18 cellular contexts compared by ENCODE assay signal in the genomic region with DNA sequence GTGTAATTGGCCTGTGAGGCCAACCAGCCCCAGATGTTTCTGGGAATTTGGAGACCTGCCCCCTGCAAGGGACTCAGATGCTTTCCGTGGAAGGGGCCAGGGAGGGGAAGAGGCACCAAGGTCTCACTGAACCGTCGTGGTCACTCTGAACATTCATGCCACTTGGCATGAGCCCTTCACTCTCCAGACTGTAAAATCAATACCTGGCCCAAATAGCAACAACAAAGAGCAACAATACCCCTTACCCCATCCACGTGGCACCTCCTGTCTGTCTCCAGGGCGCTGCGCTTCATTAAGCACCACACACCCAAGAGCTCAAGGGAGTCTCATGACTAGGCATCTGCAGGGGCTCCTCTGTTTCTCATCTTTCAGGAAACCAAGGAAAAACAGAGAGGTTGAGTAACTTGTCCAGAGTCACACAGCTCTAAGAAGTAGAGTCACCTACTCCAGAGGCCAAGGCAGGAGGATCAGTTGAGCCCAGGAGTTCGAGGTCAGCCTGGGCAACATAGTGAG. TPM values are rescaled to one million over a fixed set of nuclear protein-coding genes. Genes with fewer than 3 reads are reported as not detected.
DNase-seq lines count a peak whose midpoint lies in the region; ATAC-seq, FAIRE-seq and TF ChIP-seq lines count a peak whose summit lies in the region.
"Had no signal": no experiment of that assay in that cellular context is flagged by ENCODE, and none has a peak within 500 bp of the region (broad histone marks: within the 10 kb centered on the region; RNA-seq: fewer than 3 reads in every experiment).

No MANE protein-coding gene starts in this region.

- no peak for TF ChIP-seq RAD21 in K562 (CRISPR knock-in tag; conservative IDR thresholded peaks at IDR 0.05 in 1 of 2, IDR thresholded peaks at IDR 0.05 in 1 of 2)

- H3K9me3 Mint-ChIP-seq in stimulated activated naive CD8-positive, alpha-beta T cell treated with anti-CD3 and anti-CD28 coated beads, Interleukin-15, Interleukin-2, amounts not matched to agents 100 ng/mL and 50 ng/mL, for 24 hours, result peaks cover 3% of the 10 kb centered on the region
- H3K9me3 Mint-ChIP-seq: nephron had no signal

- TF ChIP-seq POLR2A in K562 (conservative IDR thresholded peaks at IDR 0.05), result no peak

- H2AFZ ChIP-seq in K562 (ENCODE audit: low read depth, low read length), result no peak overlapping the region; the same call in 1 of the 2 replicates

- POLR2A ChIA-PET in K562 (lab: Yijun Ruan, JAX), result interaction anchor here (0.6 to 0.9 kb wide), 2 partner anchors 10 to 55 kb away, joined by 3 read pairs; no protein-coding TSS in a partner anchor

- H3K27ac ChIP-seq in K562 (ENCODE audit: extremely low read depth, low read depth, low read length), result no peak overlapping the region
- H3K27ac ChIP-seq: body of pancreas, tibial nerve had no signal

- H3K9me3 ChIP-seq in K562 (replicated peaks; ENCODE audit: control insufficient read depth, insufficient read depth, low read depth, low read length), result peaks cover 9% of the 10 kb centered on the region
- H3K9me3 ChIP-seq: body of pancreas had no signal

- H3K27me3 ChIP-seq in K562 (ENCODE audit: control insufficient read depth in 2 of 2, insufficient read depth in 2 of 2, low read length in 2 of 2), result no peaks in the 10 kb centered on the region
- H3K27me3 ChIP-seq: body of pancreas, tibial nerve had no signal

- no peak overlapping the region for H3K4me3 ChIP-seq in K562
- H3K4me3 ChIP-seq: body of pancreas, tibial nerve had no signal

- WGBS in K562 (ENCODE audit: insufficient coverage, low coverage, missing lambda C conversion rate), result 61% methylated on average over 7 of the region's 7 CpGs

- no peak for DNase-seq in stimulated activated naive CD8-positive, alpha-beta T cell treated with anti-CD3 and anti-CD28 coated beads, Interleukin-15, Interleukin-2, amounts not matched to agents 100 U/mL and 50 U/mL, for 24 hours
- peak; percentile 17 for DNase-seq in NCI-H2029 (lab: John Stamatoyannopoulos, UW)
- DNase-seq in K562 (ENCODE audit: extremely low read depth in 1 of 4, low spot score in 3 of 4), result no peak
- no peak for DNase-seq in COR-L47 (lab: John Stamatoyannopoulos, UW)
- no peak for DNase-seq in amniotic stem cell (lab: John Stamatoyannopoulos, UW)
- no peak for DNase-seq in AG20443 (ENCODE audit: low spot score)
- no peak for DNase-seq in SW480 (ENCODE audit: low spot score)
- DNase-seq: activated CD4-positive, alpha-beta T cell treated with anti-CD3 and anti-CD28 coated beads, Interleukin-2, amount 10 ng/mL, durations not matched to agents 7 days and 5 days; activated gamma-delta T cell; AML-193; body of pancreas; DND-41; KG1; NCI-H187 treated with DMSO at 0.1 percent for 48 hours; T-helper 17 cell had no signal

- CTCF ChIA-PET in K562 (lab: Yijun Ruan, JAX; ENCODE audit: low intra/inter-chr PET ratio), result no interaction called here

- no peak overlapping the region for H3K4me3 Mint-ChIP-seq in stimulated activated naive CD8-positive, alpha-beta T cell treated with anti-CD3 and anti-CD28 coated beads, Interleukin-15, Interleukin-2, amounts not matched to agents 100 ng/mL and 50 ng/mL, for 24 hours
- H3K4me3 Mint-ChIP-seq: activated CD4-positive, alpha-beta T cell treated with anti-CD3 and anti-CD28 coated beads, Interleukin-2, amount 10 ng/mL, durations not matched to agents 7 days and 5 days; nephron; T-helper 17 cell had no signal

- H3K36me3 ChIP-seq in K562 (ENCODE audit: control insufficient read depth, insufficient read depth, low read length), result no peaks in the 10 kb centered on the region
- H3K36me3 ChIP-seq: tibial nerve had no signal

- H3K36me3 Mint-ChIP-seq in stimulated activated naive CD8-positive, alpha-beta T cell treated with anti-CD3 and anti-CD28 coated beads, Interleukin-15, Interleukin-2, amounts not matched to agents 100 ng/mL and 50 ng/mL, for 24 hours (ENCODE audit: low read depth), result no peaks in the 10 kb centered on the region

- TF ChIP-seq EP300 in K562 (IDR thresholded peaks at IDR 0.05; ENCODE audit: low read length), result no peak

- no peaks in the 10 kb centered on the region for H4K20me1 ChIP-seq in K562 (replicated peaks; ENCODE audit: control insufficient read depth, insufficient read depth, low read length)

- intact Hi-C loops in K562 (cut with micrococcal nuclease), result loop anchor here (5.0 to 10.0 kb wide), 2 partner anchors 52 to 76 kb away; partner anchors contain the start of gene SOCS1

- no peak for ATAC-seq in stimulated activated naive CD8-positive, alpha-beta T cell treated with anti-CD3 and anti-CD28 coated beads, Interleukin-15, Interleukin-2, amounts not matched to agents 100 U/mL and 50 U/mL, for 24 hours
- no peak for ATAC-seq in K562
- ATAC-seq: body of pancreas, T-helper 17 cell had no signal

- H3K9ac ChIP-seq in K562 (ENCODE audit: insufficient read depth in 1 of 2, low read depth in 2 of 2, low read length in 2 of 2), result no peak overlapping the region

- peak overlapping the region; percentile 39 for H3K27ac Mint-ChIP-seq in stimulated activated naive CD8-positive, alpha-beta T cell treated with anti-CD3 and anti-CD28 coated beads, Interleukin-15, Interleukin-2, amounts not matched to agents 100 ng/mL and 50 ng/mL, for 24 hours
- H3K27ac Mint-ChIP-seq: activated CD4-positive, alpha-beta T cell treated with anti-CD3 and anti-CD28 coated beads, Interleukin-2, amount 10 ng/mL, durations not matched to agents 7 days and 5 days had no signal

- TF ChIP-seq CTCF in K562 (IDR thresholded peaks at IDR 0.05 in 2 of 3, conservative IDR thresholded peaks at IDR 0.05 in 1 of 3; ENCODE audit: insufficient read depth in 2 of 3, low read depth in 1 of 3, low read length in 3 of 3), result no peak

- H3K4me1 ChIP-seq in K562 (replicated peaks in 1 of 2; ENCODE audit: control insufficient read depth in 2 of 2, insufficient read depth in 2 of 2, low read length in 2 of 2), result peaks cover 39 to 52% of the 10 kb centered on the region in 2 experiments

- in situ Hi-C loops in K562 (cut with MboI), result no loop called here

- BruUV-seq in K562 (replicated peaks; lab: Mats Ljungman, UMichigan), result no TSS peak

- H3K9me1 ChIP-seq in K562 (ENCODE audit: control insufficient read depth, insufficient read depth, low read length), result no peaks in the 10 kb centered on the region

- no peaks in the 10 kb centered on the region for H3K79me2 ChIP-seq in K562 (ENCODE audit: control insufficient read depth, insufficient read depth, low read length)

- no peak for FAIRE-seq in K562 (lab: Jason Lieb, UNC)

- no peaks in the 10 kb centered on the region for H3K27me3 Mint-ChIP-seq in stimulated activated naive CD8-positive, alpha-beta T cell treated with anti-CD3 and anti-CD28 coated beads, Interleukin-15, Interleukin-2, amounts not matched to agents 100 ng/mL and 50 ng/mL, for 24 hours
- H3K27me3 Mint-ChIP-seq: activated CD4-positive, alpha-beta T cell treated with anti-CD3 and anti-CD28 coated beads, Interleukin-2, amount 10 ng/mL, durations not matched to agents 7 days and 5 days had no signal

- H3K4me1 Mint-ChIP-seq in stimulated activated naive CD8-positive, alpha-beta T cell treated with anti-CD3 and anti-CD28 coated beads, Interleukin-15, Interleukin-2, amounts not matched to agents 100 ng/mL and 50 ng/mL, for 24 hours (ENCODE audit: low read depth), result peaks cover 65% of the 10 kb centered on the region

- H3K4me2 ChIP-seq in K562 (ENCODE audit: insufficient read depth, low read length), result no peak overlapping the region

TF ChIP-seq in K562, 482 proteins besides CTCF, POLR2A, EP300 and RAD21 (continues in another document):
- TF ChIP-seq CBX3 (IDR thresholded peaks at IDR 0.05; ENCODE audit: borderline replicate concordance in 1 of 2, low read length in 2 of 2) (peak in 1 of 2 experiments; percentile 46; a peak in 1 of 3 replicates), ATF6 (CRISPR knock-in tag; IDR thresholded peaks at IDR 0.05) (no peak), SRSF3 (IDR thresholded peaks at IDR 0.05; ENCODE audit: insufficient read depth, low read length) (no peak), PHF20 (IDR thresholded peaks at IDR 0.05; ENCODE audit: partially characterized antibody) (peak; percentile 28), SMARCB1 (IDR thresholded peaks at IDR 0.05; ENCODE audit: insufficient read length, low read depth) (no peak), HDAC6 (IDR thresholded peaks at IDR 0.05; ENCODE audit: low read depth, low read length) (no peak), MIER1 (IDR thresholded peaks at IDR 0.05; ENCODE audit: low read depth) (no peak), SMARCA5 (IDR thresholded peaks at IDR 0.05) (peak; percentile 91)

RNA-seq across cellular contexts. Expression of gene SOCS1, which starts 52.8 kb away (rescaled TPM):
- 6.9 and 32.4 TPM in 2 replicates for total RNA-seq in K562 (2011; cell fraction: chromatin; rRNA removed; ENCODE audit: low replicate concordance)
- total RNA-seq in K562 (2011; cell fraction: nucleolus; rRNA removed), result 49.0 and 69.4 TPM in 2 replicates
- total RNA-seq in K562 (2011; cell fraction: nucleoplasm; rRNA removed), result 25.5 and 31.5 TPM in 2 replicates
- 2.9 and 3.3 TPM in 2 replicates for total RNA-seq in K562 (2014; rRNA removed)
- 0.29 and 0.44 TPM in 2 replicates for total RNA-seq in K562 (2014; rRNA removed; fragmentation: Illumina TruSeq; extraction: Trizol)
- total RNA-seq in K562 (2015; rRNA removed; fragmentation: Illumina TruSeq; extraction: Trizol), result 1.8 and 2.3 TPM in 2 replicates
- 7.1 and 7.5 TPM in 2 replicates for total RNA-seq in K562 (2021)
- polyA plus RNA-seq in K562 (2011; rRNA removed), result 3.8 and 6.4 TPM in 2 replicates
- 11.2 and 23.7 TPM in 2 replicates for polyA plus RNA-seq in K562 (2011; cell fraction: cytosol; rRNA removed)
- polyA plus RNA-seq in K562 (2011; cell fraction: nucleus; rRNA removed), result 30.0 and 38.3 TPM in 2 replicates
- 8.5 and 19.6 TPM in 2 replicates for polyA plus RNA-seq in K562 (2012)
- 1.1 and 1.4 TPM in 2 replicates for polyA plus RNA-seq in K562 (2014; fragmentation: Illumina TruSeq; extraction: Trizol)
- under 1 TPM; 0.04 to 0.10 TPM for polyA plus RNA-seq in K562 (2014; fragmentation: Nextera tagmentation; extraction: Ambion mirVana)
- polyA plus RNA-seq in K562 (2014; rRNA removed), result 6.2 and 7.2 TPM in 2 replicates
- 1.2 and 1.6 TPM in 2 replicates for polyA minus RNA-seq in K562 (2011; rRNA and poly(A)+ RNA removed)
- polyA minus RNA-seq in K562 (2011; cell fraction: cytosol; rRNA and poly(A)+ RNA removed), result 6.1 and 17.1 TPM in 2 replicates
- polyA minus RNA-seq in K562 (2011; cell fraction: nucleus; rRNA and poly(A)+ RNA removed), result 33.7 and 41.5 TPM in 2 replicates
